ENCODE assay signal across 15 cellular contexts in the genomic region with DNA sequence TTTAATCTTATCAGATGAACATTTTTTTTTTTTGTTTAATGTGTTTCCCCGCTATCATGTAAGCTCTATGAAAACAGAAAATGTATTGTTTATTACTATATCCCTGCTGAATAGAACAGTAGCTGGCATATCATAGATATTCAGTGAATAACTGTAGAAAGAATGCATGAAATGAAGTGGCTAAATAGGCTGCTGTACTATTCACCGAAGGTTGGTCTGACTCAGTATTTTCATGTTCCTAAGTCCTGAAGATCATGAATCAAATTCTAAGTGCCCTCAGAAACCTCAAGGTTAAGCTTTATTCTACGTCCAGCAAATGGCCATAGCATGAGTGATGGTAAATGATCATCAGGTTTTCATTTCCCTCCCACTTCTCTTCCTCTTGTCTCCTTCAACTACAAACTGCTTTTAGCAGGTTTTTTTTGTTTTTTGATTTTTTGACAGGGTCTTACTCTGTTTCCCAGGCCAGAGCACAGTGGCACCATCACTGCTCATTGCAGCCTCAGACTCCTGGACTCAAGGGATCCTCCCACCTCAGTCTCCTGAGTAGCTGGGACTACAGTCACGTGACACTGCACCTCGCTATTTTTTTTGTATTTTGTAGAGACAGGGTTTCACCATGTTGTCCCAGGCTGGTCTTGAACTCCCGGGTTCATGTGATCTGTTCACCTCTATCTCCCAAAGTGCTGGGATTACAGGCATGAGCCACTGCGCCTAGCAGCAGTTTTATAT. TPM values are rescaled to one million over a fixed set of nuclear protein-coding genes. Genes with fewer than 3 reads are reported as not detected.
DNase-seq lines count a peak whose midpoint lies in the region; ATAC-seq and TF ChIP-seq lines count a peak whose summit lies in the region.
"Had no signal": no experiment of that assay in that cellular context is flagged by ENCODE, and none has a peak within 500 bp of the region (broad histone marks: within the 10 kb centered on the region; RNA-seq: fewer than 3 reads in every experiment).

No MANE protein-coding gene starts in this region.

- H3K9me3 ChIP-seq in RWPE2 (ENCODE audit: severe bottlenecking) (no peaks in the 10 kb centered on the region), fibroblast of lung (ENCODE audit: control insufficient read depth, insufficient read depth, low read depth, low read length) (no peaks in the 10 kb centered on the region), smooth muscle cell (replicated peaks; ENCODE audit: low read depth) (no peaks in the 10 kb centered on the region), transverse colon (no peaks in the 10 kb centered on the region)

- peak; percentile 99 for ATAC-seq in RWPE2 (ENCODE audit: low read depth)
- ATAC-seq in GM19035 (IDR thresholded peaks at IDR 0.05; ENCODE audit: unreplicated experiment) = no peak

- H3K27me3 Mint-ChIP-seq in activated CD4-positive, alpha-beta T cell treated with anti-CD3 and anti-CD28 coated beads, Interleukin-2, amount 10 ng/mL, durations not matched to agents 24 days and 14 days = peaks cover 4% of the 10 kb centered on the region
- H3K27me3 Mint-ChIP-seq: activated CD4-positive, alpha-beta memory T cell treated with anti-CD3 and anti-CD28 coated beads for 36 hours had no signal

- H4K20me1 ChIP-seq in fibroblast of lung (ENCODE audit: control insufficient read depth, extremely low read depth, insufficient read depth, low read length) = no peaks in the 10 kb centered on the region
- H4K20me1 ChIP-seq in smooth muscle cell (ENCODE audit: low read depth) = no peaks in the 10 kb centered on the region

- H3K27ac ChIP-seq in RWPE2 (ENCODE audit: poor library complexity, severe bottlenecking) (peak overlapping the region; percentile 47), fibroblast of lung (ENCODE audit: insufficient read depth, low read length) (no peak overlapping the region), smooth muscle cell (ENCODE audit: low read depth) (peak overlapping the region; percentile 24), transverse colon (no peak overlapping the region)

- DNase-seq in GM04504 (ENCODE audit: low read depth) (peak; percentile 78), RWPE2 (ENCODE audit: low spot score) (no peak), fibroblast of lung (ENCODE audit: low read depth in 2 of 2) (peak; percentile 81 to 98), smooth muscle cell (lab: John Stamatoyannopoulos, UW; ENCODE audit: unreplicated experiment) (no peak), transverse colon (no peak)
- no peak for DNase-seq in activated CD4-positive, alpha-beta T cell treated with anti-CD3 and anti-CD28 coated beads, Interleukin-2, amount 10 ng/mL, durations not matched to agents 24 days and 14 days
- DNase-seq: activated CD4-positive, alpha-beta memory T cell treated with anti-CD3 and anti-CD28 coated beads for 36 hours; activated naive CD4-positive, alpha-beta T cell treated with anti-CD3 and anti-CD28 coated beads for 36 hours; dermis blood vessel endothelial cell; head of caudate nucleus; KG1; NCI-H2029 treated with DMSO at 0.1 percent for 48 hours had no signal

- TF ChIP-seq EP300 in transverse colon (IDR thresholded peaks at IDR 0.05; ENCODE audit: low read depth) = no peak

- WGBS in smooth muscle cell (ENCODE audit: low lambda C conversion rate) = 57% methylated on average over 7 of the region's 7 CpGs
- WGBS in transverse colon (ENCODE audit: low coverage in 1 of 2), 2 donors = 80 to 87% methylated on average over 6 to 7 of the region's 7 CpGs

- H3K27me3 ChIP-seq in RWPE2 (ENCODE audit: insufficient read depth, poor library complexity, severe bottlenecking) (no peaks in the 10 kb centered on the region), fibroblast of lung (ENCODE audit: control insufficient read depth, insufficient read depth, low read length) (no peaks in the 10 kb centered on the region), smooth muscle cell (ENCODE audit: low read depth) (no peaks in the 10 kb centered on the region), transverse colon (no peaks in the 10 kb centered on the region)

- no peaks in the 10 kb centered on the region for H3K79me2 ChIP-seq in fibroblast of lung (ENCODE audit: control insufficient read depth, insufficient read depth, low read length)
- H3K79me2 ChIP-seq in smooth muscle cell (ENCODE audit: low read depth) = no peaks in the 10 kb centered on the region

- intact Hi-C loops in transverse colon (cut with DNase I; ENCODE audit: low total_unique reads) = loop anchor here (5.0 kb wide), 1 partner anchor 1757 kb away; no protein-coding TSS in a partner anchor
- intact Hi-C loops in activated CD4-positive, alpha-beta T cell treated with anti-CD3 and anti-CD28 coated beads, Interleukin-2, amount 10 ng/mL, durations not matched to agents 24 days and 14 days (cut with micrococcal nuclease) = no loop called here

- H3K36me3 ChIP-seq in RWPE2 (ENCODE audit: low read depth) = no peaks in the 10 kb centered on the region
- no peaks in the 10 kb centered on the region for H3K36me3 ChIP-seq in fibroblast of lung (ENCODE audit: control insufficient read depth, insufficient read depth, low read length)
- no peaks in the 10 kb centered on the region for H3K36me3 ChIP-seq in smooth muscle cell (ENCODE audit: low read depth)
- H3K36me3 ChIP-seq in transverse colon = no peaks in the 10 kb centered on the region

- H3K9me3 Mint-ChIP-seq in activated CD4-positive, alpha-beta T cell treated with anti-CD3 and anti-CD28 coated beads, Interleukin-2, amount 10 ng/mL, durations not matched to agents 24 days and 14 days = no peaks in the 10 kb centered on the region
- H3K9me3 Mint-ChIP-seq: activated CD4-positive, alpha-beta memory T cell treated with anti-CD3 and anti-CD28 coated beads for 36 hours; activated naive CD4-positive, alpha-beta T cell treated with anti-CD3 and anti-CD28 coated beads for 36 hours; T-helper 1 cell treated with Interleukin-12 subunit alpha and Interleukin-12 subunit beta and Interleukin-4 antibody, amounts not matched to agents 30 μg/mL and 1 μg/mL, for 36 hours had no signal

- H2AFZ ChIP-seq in fibroblast of lung (ENCODE audit: low read length) = no peak overlapping the region
- H2AFZ ChIP-seq in smooth muscle cell (ENCODE audit: low read depth) = no peak overlapping the region

- peaks cover 11% of the 10 kb centered on the region for H3K4me1 Mint-ChIP-seq in activated CD4-positive, alpha-beta T cell treated with anti-CD3 and anti-CD28 coated beads, Interleukin-2, amount 10 ng/mL, durations not matched to agents 24 days and 14 days

- no peaks in the 10 kb centered on the region for H3K36me3 Mint-ChIP-seq in activated CD4-positive, alpha-beta T cell treated with anti-CD3 and anti-CD28 coated beads, Interleukin-2, amount 10 ng/mL, durations not matched to agents 24 days and 14 days (ENCODE audit: low read depth)
- H3K36me3 Mint-ChIP-seq: activated CD4-positive, alpha-beta memory T cell treated with anti-CD3 and anti-CD28 coated beads for 36 hours had no signal

- in situ Hi-C loops in transverse colon (cut with MboI; ENCODE audit: low pct_ligation_motif_present in 1 of 4, low pct_unique_long_range_greater_than_20kb in 1 of 4, low sequenced_read_pairs in 3 of 4) = no loop called here

- no peak overlapping the region for H3K27ac Mint-ChIP-seq in activated CD4-positive, alpha-beta T cell treated with anti-CD3 and anti-CD28 coated beads, Interleukin-2, amount 10 ng/mL, durations not matched to agents 24 days and 14 days
- H3K27ac Mint-ChIP-seq: activated CD4-positive, alpha-beta memory T cell treated with anti-CD3 and anti-CD28 coated beads for 36 hours; activated naive CD4-positive, alpha-beta T cell treated with anti-CD3 and anti-CD28 coated beads for 36 hours; T-helper 1 cell treated with Interleukin-12 subunit alpha and Interleukin-12 subunit beta and Interleukin-4 antibody, amounts not matched to agents 30 μg/mL and 1 μg/mL, for 36 hours had no signal

- H3K4me3 Mint-ChIP-seq in activated CD4-positive, alpha-beta T cell treated with anti-CD3 and anti-CD28 coated beads, Interleukin-2, amount 10 ng/mL, durations not matched to agents 24 days and 14 days = no peak overlapping the region
- H3K4me3 Mint-ChIP-seq: activated CD4-positive, alpha-beta memory T cell treated with anti-CD3 and anti-CD28 coated beads for 36 hours; activated naive CD4-positive, alpha-beta T cell treated with anti-CD3 and anti-CD28 coated beads for 36 hours; T-helper 1 cell treated with Interleukin-12 subunit alpha and Interleukin-12 subunit beta and Interleukin-4 antibody, amounts not matched to agents 30 μg/mL and 1 μg/mL, for 36 hours had no signal

- H3F3A ChIP-seq in smooth muscle cell (ENCODE audit: low read depth) = peaks cover 7% of the 10 kb centered on the region

- H3K4me2 ChIP-seq in fibroblast of lung (ENCODE audit: extremely low read depth, insufficient read depth, low read length) (no peak overlapping the region), smooth muscle cell (no peak overlapping the region)

- no peak for TF ChIP-seq POLR2A in transverse colon (IDR thresholded peaks at IDR 0.05)

- H3K4me3 ChIP-seq in RWPE2 (ENCODE audit: severe bottlenecking) (no peak overlapping the region), fibroblast of lung (replicated peaks in 1 of 4; ENCODE audit: control extremely low read depth in 1 of 4, insufficient read depth in 1 of 4, low read depth in 3 of 4, low read length in 4 of 4) (no peak overlapping the region), smooth muscle cell (no peak overlapping the region), transverse colon (no peak overlapping the region)
- H3K4me3 ChIP-seq: lung had no signal

- H3K9ac ChIP-seq in fibroblast of lung (ENCODE audit: insufficient read depth, low read length) (no peak overlapping the region), smooth muscle cell (ENCODE audit: low read depth) (no peak overlapping the region)

- TF ChIP-seq CTCF in RWPE2 (IDR thresholded peaks at IDR 0.05; ENCODE audit: poor library complexity, severe bottlenecking) = no peak
- no peak for TF ChIP-seq CTCF in fibroblast of lung (conservative IDR thresholded peaks at IDR 0.05 in 1 of 2, IDR thresholded peaks at IDR 0.05 in 1 of 2; ENCODE audit: low read depth in 1 of 2, low read length in 2 of 2)
- no peak for TF ChIP-seq CTCF in smooth muscle cell (IDR thresholded peaks at IDR 0.05; ENCODE audit: borderline replicate concordance, insufficient read depth, poor library complexity, severe bottlenecking)
- TF ChIP-seq CTCF in transverse colon (IDR thresholded peaks at IDR 0.05) = no peak

- peaks cover 17% of the 10 kb centered on the region for H3K4me1 ChIP-seq in RWPE2 (ENCODE audit: insufficient read depth, poor library complexity, severe bottlenecking)
- peaks cover 7% of the 10 kb centered on the region for H3K4me1 ChIP-seq in fibroblast of lung (ENCODE audit: control insufficient read depth, extremely low read depth, insufficient read depth, low read length)
- H3K4me1 ChIP-seq in smooth muscle cell (ENCODE audit: low read depth) = no peaks in the 10 kb centered on the region
- H3K4me1 ChIP-seq in transverse colon = no peaks in the 10 kb centered on the region

RNA-seq across cellular contexts. Expression of gene ZFAND5, which starts 19.1 kb away (rescaled TPM):
- total RNA-seq in fibroblast of lung = 127 and 159 TPM in 2 replicates
- 119 and 153 TPM in 2 replicates for polyA plus RNA-seq in fibroblast of lung
- 131 and 153 TPM in 2 replicates for polyA plus RNA-seq in fibroblast of lung (2012)
- polyA minus RNA-seq in fibroblast of lung (ENCODE audit: low replicate concordance) = 40.3 and 43.4 TPM in 2 replicates
- 244 and 251 TPM in 2 replicates for total RNA-seq in smooth muscle cell
- polyA plus RNA-seq in smooth muscle cell = 163 and 186 TPM in 2 replicates
- 100 to 1,000 TPM in 2 of 4 donors, 10 to 100 TPM in 2; 49.0 to 190 (median 98.2) TPM for total RNA-seq in transverse colon
- 115 and 121 TPM in 2 replicates for total RNA-seq in activated CD4-positive, alpha-beta T cell treated with anti-CD3 and anti-CD28 coated beads, Interleukin-2, amount 10 ng/mL, durations not matched to agents 24 days and 14 days

Comparison
In these comparisons a context has a peak if more than half of its experiments do, and no peak if none do; other contexts are left out.
1. DNase-seq: peak in GM04504 (single experiment) and fibroblast of lung (2 of 2); none in RWPE2 (single experiment), smooth muscle cell (single experiment), transverse colon (single experiment) and activated CD4-positive, alpha-beta T cell treated with anti-CD3 and anti-CD28 coated beads, Interleukin-2, amount 10 ng/mL, durations not matched to agents 24 days and 14 days (single experiment).
2. H3K27ac ChIP-seq: peak in RWPE2 (single experiment) and smooth muscle cell (single experiment); none in fibroblast of lung (single experiment) and transverse colon (0 of 4).